In genomic region chr2:31384351-31384750, GRCh38 we compare ENCODE assay signal across 9 cellular contexts. TPM values are rescaled to one million over a fixed set of nuclear protein-coding genes. Genes with fewer than 3 reads are reported as not detected.
A peak's percentile ranks its signal among the peaks of the same experiment; 100 is the strongest.
DNase-seq lines count a peak whose midpoint lies in the region; ATAC-seq lines count a peak whose summit lies in the region.
"Had no signal": no experiment of that assay in that cellular context is flagged by ENCODE, and none has a peak within 500 bp of the region (broad histone marks: within the 10 kb centered on the region; RNA-seq: fewer than 3 reads in every experiment).

No MANE protein-coding gene starts in this region.

- no peak overlapping the region for H2BK15ac ChIP-seq in mesenchymal stem cell (ENCODE audit: low read depth, poor library complexity, severe bottlenecking)

- H3K4me2 ChIP-seq in mesenchymal stem cell (ENCODE audit: low read length, poor library complexity, severe bottlenecking): no peak overlapping the region

- DNase-seq in GM03348 (ENCODE audit: low spot score) (peak; percentile 83), HS-27A (ENCODE audit: low read depth) (peak; percentile 62), mesenchymal stem cell (peak; percentile 82), cerebellar cortex (ENCODE audit: low spot score) (no peak), DMS153 treated with DMSO at 0.1 percent for 48 hours (lab: John Stamatoyannopoulos, UW; ENCODE audit: unreplicated experiment) (no peak)
- no peak for DNase-seq in activated naive CD4-positive, alpha-beta T cell treated with anti-CD3 and anti-CD28 coated beads, Interleukin-2, amount 10 ng/mL, durations not matched to agents 7 days and 5 days
- DNase-seq: substantia nigra had no signal

- peak overlapping the region; percentile 88 for H3K9ac ChIP-seq in mesenchymal stem cell (ENCODE audit: low read length)

- no peaks in the 10 kb centered on the region for H3K27me3 Mint-ChIP-seq in activated T-helper 17 cell treated with anti-CD3 and anti-CD28 coated beads, Interleukin-2, amount 50 U/mL, for 72 hours
- peaks cover 22% of the 10 kb centered on the region for H3K27me3 Mint-ChIP-seq in activated naive CD4-positive, alpha-beta T cell treated with anti-CD3 and anti-CD28 coated beads, Interleukin-2, amount 10 ng/mL, durations not matched to agents 7 days and 5 days

- no peak overlapping the region for H3K14ac ChIP-seq in mesenchymal stem cell (ENCODE audit: low read length in 2 of 2)

- H3K4me3 Mint-ChIP-seq in activated T-helper 17 cell treated with anti-CD3 and anti-CD28 coated beads, Interleukin-2, amount 50 U/mL, for 72 hours: no peak overlapping the region
- H3K4me3 Mint-ChIP-seq in activated naive CD4-positive, alpha-beta T cell treated with anti-CD3 and anti-CD28 coated beads, Interleukin-2, amount 10 ng/mL, durations not matched to agents 7 days and 5 days: no peak overlapping the region

- no peaks in the 10 kb centered on the region for H3K9me3 Mint-ChIP-seq in activated T-helper 17 cell treated with anti-CD3 and anti-CD28 coated beads, Interleukin-2, amount 50 U/mL, for 72 hours
- H3K9me3 Mint-ChIP-seq in activated naive CD4-positive, alpha-beta T cell treated with anti-CD3 and anti-CD28 coated beads, Interleukin-2, amount 10 ng/mL, durations not matched to agents 7 days and 5 days: peaks cover 2% of the 10 kb centered on the region

- H3K23ac ChIP-seq in mesenchymal stem cell (ENCODE audit: low read length in 2 of 2): no peak overlapping the region

- H2AFZ ChIP-seq in mesenchymal stem cell (ENCODE audit: low read depth, low read length): no peak overlapping the region

- peaks cover 18% of the 10 kb centered on the region for H3K4me1 ChIP-seq in mesenchymal stem cell (ENCODE audit: control insufficient read depth, insufficient read depth, low read depth, low read length)

- H3K9me3 ChIP-seq in mesenchymal stem cell (ENCODE audit: control insufficient read depth, low read length): no peaks in the 10 kb centered on the region

- no peak overlapping the region for H2AK5ac ChIP-seq in mesenchymal stem cell (ENCODE audit: low read length, severe bottlenecking)

- ATAC-seq in activated T-helper 17 cell treated with anti-CD3 and anti-CD28 coated beads, Interleukin-2, amount 50 U/mL, for 72 hours (replicated peaks): peak; percentile 80
- no peak for ATAC-seq in GM21786 (IDR thresholded peaks at IDR 0.05; ENCODE audit: unreplicated experiment)

- no peaks in the 10 kb centered on the region for H3K36me3 Mint-ChIP-seq in activated T-helper 17 cell treated with anti-CD3 and anti-CD28 coated beads, Interleukin-2, amount 50 U/mL, for 72 hours (ENCODE audit: low read depth)
- H3K36me3 Mint-ChIP-seq in activated naive CD4-positive, alpha-beta T cell treated with anti-CD3 and anti-CD28 coated beads, Interleukin-2, amount 10 ng/mL, durations not matched to agents 7 days and 5 days: peaks cover under 1% of the 10 kb centered on the region

- H3K4me1 Mint-ChIP-seq in activated T-helper 17 cell treated with anti-CD3 and anti-CD28 coated beads, Interleukin-2, amount 50 U/mL, for 72 hours: no peaks in the 10 kb centered on the region
- H3K4me1 Mint-ChIP-seq in activated naive CD4-positive, alpha-beta T cell treated with anti-CD3 and anti-CD28 coated beads, Interleukin-2, amount 10 ng/mL, durations not matched to agents 7 days and 5 days: peaks cover 43% of the 10 kb centered on the region

- H4K8ac ChIP-seq in mesenchymal stem cell (ENCODE audit: low read length): no peak overlapping the region

- no peak overlapping the region for H2BK120ac ChIP-seq in mesenchymal stem cell (ENCODE audit: low read depth, low read length)

- H3K27ac Mint-ChIP-seq in activated T-helper 17 cell treated with anti-CD3 and anti-CD28 coated beads, Interleukin-2, amount 50 U/mL, for 72 hours: no peak overlapping the region
- H3K27ac Mint-ChIP-seq in activated naive CD4-positive, alpha-beta T cell treated with anti-CD3 and anti-CD28 coated beads, Interleukin-2, amount 10 ng/mL, durations not matched to agents 7 days and 5 days: no peak overlapping the region

- CTCF ChIA-PET in activated naive CD4-positive, alpha-beta T cell treated with anti-CD3 and anti-CD28 coated beads, Interleukin-2, amount 10 ng/mL, durations not matched to agents 7 days and 5 days (lab: Charles Lee): no interaction called here

- H3K27ac ChIP-seq in mesenchymal stem cell (ENCODE audit: low read length, poor library complexity, severe bottlenecking): peak overlapping the region; percentile 87

- no peak overlapping the region for H3K4ac ChIP-seq in mesenchymal stem cell (ENCODE audit: low read depth in 1 of 2, low read length in 2 of 2)

- H3K79me1 ChIP-seq in mesenchymal stem cell (replicated peaks; ENCODE audit: low read length, poor library complexity, severe bottlenecking): no peaks in the 10 kb centered on the region

- WGBS in mesenchymal stem cell: 40% methylated on average over 2 of the region's 3 CpGs

- no peaks in the 10 kb centered on the region for H3K27me3 ChIP-seq in mesenchymal stem cell (ENCODE audit: control insufficient read depth in 1 of 2, insufficient read depth in 1 of 2, low read length in 2 of 2)

- H3K18ac ChIP-seq in mesenchymal stem cell (ENCODE audit: low read depth in 1 of 2, low read length in 2 of 2): no peak overlapping the region

- H2BK12ac ChIP-seq in mesenchymal stem cell (ENCODE audit: low read length in 2 of 2): no peak overlapping the region

- no peak overlapping the region for H4K91ac ChIP-seq in mesenchymal stem cell (ENCODE audit: low read length)

- H3K4me3 ChIP-seq in mesenchymal stem cell (ENCODE audit: insufficient read depth in 1 of 2, low read depth in 1 of 2, low read length in 2 of 2): peak overlapping the region in 1 of 2 experiments; percentile 1

- H2BK5ac ChIP-seq in mesenchymal stem cell (ENCODE audit: low read depth, low read length, poor library complexity, severe bottlenecking): no peak overlapping the region

- H3K36me3 ChIP-seq in mesenchymal stem cell (ENCODE audit: control insufficient read depth in 1 of 2, insufficient read depth in 2 of 2, low read depth in 1 of 2, low read length in 2 of 2): no peaks in the 10 kb centered on the region

RNA-seq across cellular contexts. Expression of gene XDH, which starts 30.2 kb away (rescaled TPM):
- total RNA-seq in activated T-helper 17 cell treated with anti-CD3 and anti-CD28 coated beads, Interleukin-2, amount 50 U/mL, for 72 hours: 1 to 10 TPM in 1 of 2 donors, not detected in 1; 1.4 TPM
- polyA plus RNA-seq in mesenchymal stem cell (2013, experiment 1 of 2): 0.01 TPM
- 0.01 TPM for polyA plus RNA-seq in mesenchymal stem cell (2013, experiment 2 of 2)

Comparison
In these comparisons a context has a peak if more than half of its experiments do, and no peak if none do; other contexts are left out.
1. DNase-seq: peak in GM03348 (single experiment), HS-27A (single experiment) and mesenchymal stem cell (single experiment); none in cerebellar cortex (single experiment), activated naive CD4-positive, alpha-beta T cell treated with anti-CD3 and anti-CD28 coated beads, Interleukin-2, amount 10 ng/mL, durations not matched to agents 7 days and 5 days (single experiment) and DMS153 treated with DMSO at 0.1 percent for 48 hours (single experiment).